ENCODE assay signal across 8 cellular contexts in the genomic region with DNA sequence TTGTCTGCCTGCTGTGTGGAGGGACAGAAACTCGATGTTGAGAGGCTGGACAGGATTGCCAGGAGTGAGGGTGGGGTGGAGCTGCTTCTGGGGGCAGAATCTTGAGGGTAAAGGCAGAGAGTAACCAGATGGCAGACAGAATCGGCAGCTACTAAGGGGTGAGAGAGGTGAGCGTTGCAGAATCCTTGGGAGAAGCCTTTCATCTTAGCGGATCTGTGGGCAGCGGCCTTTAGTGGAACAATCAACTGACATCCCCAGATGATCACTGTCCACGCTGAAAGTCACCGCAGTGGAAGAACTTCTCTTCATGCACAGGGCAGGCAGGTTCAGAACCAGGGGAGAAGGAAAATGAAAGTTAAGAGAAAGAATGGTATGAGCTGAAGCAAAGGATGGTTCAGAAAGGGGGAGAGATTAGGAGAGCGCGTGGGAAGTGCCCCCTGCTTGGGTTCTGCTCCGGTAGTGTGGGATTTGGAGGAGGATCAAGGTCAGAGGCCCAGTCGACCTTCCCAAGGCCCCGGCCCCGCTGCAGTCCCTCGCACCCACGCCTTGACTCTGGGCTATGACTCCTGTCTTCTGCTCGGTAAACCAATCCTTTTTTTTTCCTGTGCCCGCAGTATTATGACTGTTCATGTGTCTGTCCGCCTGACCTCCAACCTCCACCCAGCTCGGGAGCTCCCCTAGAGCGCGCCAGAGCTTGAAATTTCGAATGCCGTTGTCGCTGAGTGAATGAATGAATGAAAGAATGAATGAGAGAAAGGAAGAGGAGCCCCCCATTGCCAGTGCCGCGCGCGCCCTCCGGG. TPM values are rescaled to one million over a fixed set of nuclear protein-coding genes. Genes with fewer than 3 reads are reported as not detected.
DNase-seq lines count a peak whose midpoint lies in the region; ATAC-seq and TF ChIP-seq lines count a peak whose summit lies in the region.

No MANE protein-coding gene starts in this region.

- H3K4me3 Mint-ChIP-seq in activated T-cell treated with anti-CD3 and anti-CD28 coated beads, Interleukin-2, amount 50 U/mL, for 72 hours, result no peak overlapping the region

- no peaks in the 10 kb centered on the region for H3K9me3 Mint-ChIP-seq in activated T-cell treated with anti-CD3 and anti-CD28 coated beads, Interleukin-2, amount 50 U/mL, for 72 hours

- peaks cover 0 to 8% of the 10 kb centered on the region in 2 donors for H3K36me3 Mint-ChIP-seq in activated T-cell treated with anti-CD3 and anti-CD28 coated beads, Interleukin-2, amount 50 U/mL, for 72 hours (ENCODE audit: insufficient read depth in 2 of 2)

- ATAC-seq in GM18907 (IDR thresholded peaks at IDR 0.05; ENCODE audit: unreplicated experiment), result peak; percentile 39
- peak; percentile 71 to 72 for ATAC-seq in activated T-cell treated with anti-CD3 and anti-CD28 coated beads, Interleukin-2, amount 50 U/mL, for 72 hours (replicated peaks in 1 of 2)

- TF ChIP-seq CTCF in AG10803 (conservative IDR thresholded peaks at IDR 0.05; ENCODE audit: low read length), result no peak

- no peaks in the 10 kb centered on the region for H3K27me3 Mint-ChIP-seq in activated T-cell treated with anti-CD3 and anti-CD28 coated beads, Interleukin-2, amount 50 U/mL, for 72 hours (ENCODE audit: low read depth)

- DNase-seq in AG10803 (ENCODE audit: low read depth) (peak; percentile 35), HS-27A (ENCODE audit: low read depth) (peak; percentile 33), 8988T (no peak), SHP77 treated with DMSO at 0.1 percent for 48 hours (lab: John Stamatoyannopoulos, UW) (no peak)
- DNase-seq in activated T-cell treated with anti-CD3 and anti-CD28 coated beads, Interleukin-2, amount 50 U/mL, for 72 hours, result peak; percentile 65 to 69
- DNase-seq in stimulated activated CD8-positive, alpha-beta memory T cell treated with anti-CD3 and anti-CD28 coated beads, Interleukin-12 subunit alpha, Interleukin-12 subunit beta, amount 100 ng/mL, for 24 hours (ENCODE audit: extremely low read depth), result peak; percentile 3

- no peak overlapping the region for H3K27ac Mint-ChIP-seq in activated T-cell treated with anti-CD3 and anti-CD28 coated beads, Interleukin-2, amount 50 U/mL, for 72 hours

- peak overlapping the region; percentile 78 for H3K4me3 ChIP-seq in AG10803 (ENCODE audit: low read length)
- peak overlapping the region; percentile 87 for H3K4me3 ChIP-seq in iPS-11a (ENCODE audit: low read depth, low read length)

- H3K4me1 Mint-ChIP-seq in activated T-cell treated with anti-CD3 and anti-CD28 coated beads, Interleukin-2, amount 50 U/mL, for 72 hours (ENCODE audit: low read depth), result peaks cover 10% of the 10 kb centered on the region

RNA-seq across cellular contexts. Expression of a gene that starts 0.6 kb away (rescaled TPM):
- total RNA-seq in activated T-cell treated with anti-CD3 and anti-CD28 coated beads, Interleukin-2, amount 50 U/mL, for 72 hours, result 10 to 100 TPM; 41.1 to 42.5 TPM

RNA-seq across cellular contexts. Expression of a gene that starts 31.6 kb away (rescaled TPM):
- 100 to 1,000 TPM; 121 to 135 TPM for total RNA-seq in activated T-cell treated with anti-CD3 and anti-CD28 coated beads, Interleukin-2, amount 50 U/mL, for 72 hours

RNA-seq across cellular contexts. Expression of a gene that starts 51.3 kb away (rescaled TPM):
- total RNA-seq in activated T-cell treated with anti-CD3 and anti-CD28 coated beads, Interleukin-2, amount 50 U/mL, for 72 hours, result 100 to 1,000 TPM; 518 to 624 TPM

Comparison
In these comparisons a context has a peak if more than half of its experiments do, and no peak if none do; other contexts are left out.
1. DNase-seq: peak in AG10803 (single experiment), HS-27A (single experiment), activated T-cell treated with anti-CD3 and anti-CD28 coated beads, Interleukin-2, amount 50 U/mL, for 72 hours (2 of 2) and stimulated activated CD8-positive, alpha-beta memory T cell treated with anti-CD3 and anti-CD28 coated beads, Interleukin-12 subunit alpha, Interleukin-12 subunit beta, amount 100 ng/mL, for 24 hours (single experiment); none in 8988T (single experiment) and SHP77 treated with DMSO at 0.1 percent for 48 hours (single experiment).